In the genomic region with DNA sequence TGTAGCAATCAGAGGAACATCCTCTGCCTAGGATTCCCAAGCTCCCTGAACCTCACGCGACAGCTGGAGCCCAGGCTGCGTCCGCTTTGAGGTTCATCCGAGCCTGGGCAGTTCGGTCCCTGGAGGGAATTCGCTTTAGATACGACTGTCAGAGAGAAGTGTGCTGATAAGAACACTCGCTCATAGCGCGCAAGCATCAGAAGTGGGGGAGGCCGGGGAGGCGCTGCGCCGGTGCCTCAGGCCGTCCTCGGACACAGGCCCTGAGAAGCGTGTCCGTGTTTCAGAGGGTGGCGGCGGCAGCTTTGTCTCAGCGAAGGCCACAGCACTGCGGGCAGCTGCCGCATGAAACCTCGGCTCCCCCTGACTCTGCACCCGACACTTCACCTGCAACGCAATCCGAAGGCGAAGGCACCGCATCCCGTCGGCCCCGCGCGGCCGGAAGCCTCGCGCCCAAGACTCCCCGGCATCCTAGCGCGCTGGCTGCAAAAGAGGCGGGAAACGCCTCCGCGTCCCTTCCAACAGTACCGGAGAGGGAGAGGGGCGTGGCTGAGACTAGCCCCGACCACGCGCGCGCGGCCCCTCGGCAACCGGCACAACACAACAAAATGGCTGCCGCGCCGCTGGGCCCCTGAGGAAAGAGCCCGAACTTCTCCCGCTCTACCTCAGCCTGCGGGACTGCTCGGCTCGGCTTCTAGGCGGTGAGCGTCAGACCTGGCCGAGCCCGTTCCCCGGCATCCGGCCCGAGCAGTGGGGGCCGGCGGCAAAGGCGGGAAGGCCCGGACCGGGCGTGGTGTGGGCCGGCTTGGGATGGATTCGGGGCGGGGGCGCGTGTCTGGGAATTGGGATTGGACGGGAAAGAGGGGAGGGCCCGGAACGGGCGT, we compare ENCODE assay signal across 8 cellular contexts. TPM values are rescaled to one million over a fixed set of nuclear protein-coding genes. Genes with fewer than 3 reads are reported as not detected.
A peak's percentile ranks its signal among the peaks of the same experiment; 100 is the strongest.
DNase-seq lines count a peak whose midpoint lies in the region; ATAC-seq, FAIRE-seq and TF ChIP-seq lines count a peak whose summit lies in the region.

A gene with protein sequence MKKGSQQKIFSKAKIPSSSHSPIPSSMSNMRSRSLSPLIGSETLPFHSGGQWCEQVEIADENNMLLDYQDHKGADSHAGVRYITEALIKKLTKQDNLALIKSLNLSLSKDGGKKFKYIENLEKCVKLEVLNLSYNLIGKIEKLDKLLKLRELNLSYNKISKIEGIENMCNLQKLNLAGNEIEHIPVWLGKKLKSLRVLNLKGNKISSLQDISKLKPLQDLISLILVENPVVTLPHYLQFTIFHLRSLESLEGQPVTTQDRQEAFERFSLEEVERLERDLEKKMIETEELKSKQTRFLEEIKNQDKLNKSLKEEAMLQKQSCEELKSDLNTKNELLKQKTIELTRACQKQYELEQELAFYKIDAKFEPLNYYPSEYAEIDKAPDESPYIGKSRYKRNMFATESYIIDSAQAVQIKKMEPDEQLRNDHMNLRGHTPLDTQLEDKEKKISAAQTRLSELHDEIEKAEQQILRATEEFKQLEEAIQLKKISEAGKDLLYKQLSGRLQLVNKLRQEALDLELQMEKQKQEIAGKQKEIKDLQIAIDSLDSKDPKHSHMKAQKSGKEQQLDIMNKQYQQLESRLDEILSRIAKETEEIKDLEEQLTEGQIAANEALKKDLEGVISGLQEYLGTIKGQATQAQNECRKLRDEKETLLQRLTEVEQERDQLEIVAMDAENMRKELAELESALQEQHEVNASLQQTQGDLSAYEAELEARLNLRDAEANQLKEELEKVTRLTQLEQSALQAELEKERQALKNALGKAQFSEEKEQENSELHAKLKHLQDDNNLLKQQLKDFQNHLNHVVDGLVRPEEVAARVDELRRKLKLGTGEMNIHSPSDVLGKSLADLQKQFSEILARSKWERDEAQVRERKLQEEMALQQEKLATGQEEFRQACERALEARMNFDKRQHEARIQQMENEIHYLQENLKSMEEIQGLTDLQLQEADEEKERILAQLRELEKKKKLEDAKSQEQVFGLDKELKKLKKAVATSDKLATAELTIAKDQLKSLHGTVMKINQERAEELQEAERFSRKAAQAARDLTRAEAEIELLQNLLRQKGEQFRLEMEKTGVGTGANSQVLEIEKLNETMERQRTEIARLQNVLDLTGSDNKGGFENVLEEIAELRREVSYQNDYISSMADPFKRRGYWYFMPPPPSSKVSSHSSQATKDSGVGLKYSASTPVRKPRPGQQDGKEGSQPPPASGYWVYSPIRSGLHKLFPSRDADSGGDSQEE (N-terminal part only) (plus strand): TSS at position 586 of the 881 bp plus-strand sequence. CDS start 13,372 bp downstream, outside the sequence.

- H3K4me3 ChIP-seq in Loucy (ENCODE audit: low read length, poor library complexity, severe bottlenecking) = peak within 1 kb of the TSS; percentile 91

- no peaks in the 10 kb centered on the region for H3K9me3 Mint-ChIP-seq in naive thymus-derived CD8-positive, alpha-beta T cell
- H3K9me3 Mint-ChIP-seq in stimulated activated naive B cell treated with anti-CD40 and anti-IgM and Interleukin-4, amounts not matched to agents 10 μg/mL and 1 μg/mL and 100 μg/mL, for 72 hours = peaks cover 0 to 5% of the 10 kb centered on the region in 2 donors

- peak within 1 kb of the TSS; percentile 86 to 100 (median 96) for H3K27ac Mint-ChIP-seq in naive thymus-derived CD8-positive, alpha-beta T cell
- peak within 1 kb of the TSS; percentile 100 for H3K27ac Mint-ChIP-seq in stimulated activated naive B cell treated with anti-CD40 and anti-IgM and Interleukin-4, amounts not matched to agents 10 μg/mL and 1 μg/mL and 100 μg/mL, for 72 hours

- peak within 1 kb of the TSS; percentile 93 to 100 (median 99) for H3K4me3 Mint-ChIP-seq in naive thymus-derived CD8-positive, alpha-beta T cell
- H3K4me3 Mint-ChIP-seq in stimulated activated naive B cell treated with anti-CD40 and anti-IgM and Interleukin-4, amounts not matched to agents 10 μg/mL and 1 μg/mL and 100 μg/mL, for 72 hours = peak within 1 kb of the TSS; percentile 98 to 100

- H3K27me3 ChIP-seq in Loucy (ENCODE audit: insufficient read depth, low read length, poor library complexity, severe bottlenecking) = no peaks in the 10 kb centered on the region

- peak; percentile 87 for FAIRE-seq in H54 (lab: Jason Lieb, UNC)

- H3K27me3 Mint-ChIP-seq in naive thymus-derived CD8-positive, alpha-beta T cell = no peaks in the 10 kb centered on the region
- no peaks in the 10 kb centered on the region for H3K27me3 Mint-ChIP-seq in stimulated activated naive B cell treated with anti-CD40 and anti-IgM and Interleukin-4, amounts not matched to agents 10 μg/mL and 1 μg/mL and 100 μg/mL, for 72 hours

- peak within 1 kb of the TSS; percentile 80 for H3K4me2 ChIP-seq in Loucy (ENCODE audit: low read depth, low read length, poor library complexity, severe bottlenecking)

- POLR2A ChIA-PET in RWPE1 (lab: Yijun Ruan, JAX; ENCODE audit: low non-redundant PET) = interaction anchor here (0.7 kb wide), 1 partner anchor 54 kb away, joined by 3 read pairs; no protein-coding TSS in a partner anchor
- POLR2A ChIA-PET in naive thymus-derived CD8-positive, alpha-beta T cell (lab: Charles Lee) = interaction anchor here (0.7 to 2.4 kb wide), 4 partner anchors 47 to 207 kb away, joined by 3 to 10 read pairs (median 4); no protein-coding TSS in a partner anchor

- TF ChIP-seq CTCF in Loucy (conservative IDR thresholded peaks at IDR 0.05; ENCODE audit: low read length) = no peak
- TF ChIP-seq CTCF in RWPE1 (conservative IDR thresholded peaks at IDR 0.05; ENCODE audit: low read depth) = no peak

- peak within 1 kb of the TSS; percentile 98 for H3K27ac ChIP-seq in RWPE1

- H3K4me1 ChIP-seq in Loucy (ENCODE audit: insufficient read depth, low read length, poor library complexity, severe bottlenecking) = peaks cover 57% of the 10 kb centered on the region

- no peaks in the 10 kb centered on the region for H3K36me3 ChIP-seq in Loucy (ENCODE audit: insufficient read depth, low read length)

- peak within 1 kb of the TSS; percentile 94 for H3K9ac ChIP-seq in Loucy (ENCODE audit: low read depth, low read length, poor library complexity, severe bottlenecking)

- H4K20me1 ChIP-seq in Loucy (ENCODE audit: insufficient read depth, low read length, poor library complexity, severe bottlenecking) = peaks cover 26% of the 10 kb centered on the region

- DNase-seq in EH (ENCODE audit: low read depth) = peak; percentile 90
- DNase-seq in H54 (ENCODE audit: insufficient read length, low spot score) = peak; percentile 96
- DNase-seq in RWPE1 (ENCODE audit: low spot score) = peak; percentile 95
- peak; percentile 64 to 79 for DNase-seq in activated T-helper 1 cell treated with anti-CD3 and anti-CD28 coated beads, Interleukin-2, amount 50 U/mL, for 16 hours (ENCODE audit: low read depth in 1 of 2, low spot score in 1 of 2)
- DNase-seq in fibroblast of gingiva (ENCODE audit: low read depth) = peak; percentile 85
- peak; percentile 69 to 91 (median 79) for DNase-seq in naive thymus-derived CD8-positive, alpha-beta T cell
- DNase-seq in stimulated activated naive B cell treated with anti-CD40 and anti-IgM and Interleukin-4, amounts not matched to agents 10 μg/mL and 1 μg/mL and 100 μg/mL, for 72 hours = peak; percentile 88

- peak within 1 kb of the TSS; percentile 94 for H2AFZ ChIP-seq in Loucy (ENCODE audit: low read length)

- H3K9me2 ChIP-seq in Loucy (replicated peaks; ENCODE audit: low read depth, low read length) = no peaks in the 10 kb centered on the region

- TF ChIP-seq POLR2A in H54 (IDR thresholded peaks at IDR 0.05; ENCODE audit: low read depth, low read length) = peak; percentile 88

- CTCF ChIA-PET in RWPE1 (lab: Yijun Ruan, JAX) = interaction anchor here (0.6 to 1.0 kb wide), 2 partner anchors 49 to 93 kb away, joined by 3 to 4 read pairs; no protein-coding TSS in a partner anchor

- H3K9me3 ChIP-seq in Loucy (ENCODE audit: insufficient read depth, low read depth, low read length) = no peaks in the 10 kb centered on the region

- H3F3A ChIP-seq in Loucy (ENCODE audit: low read depth) = peaks cover 5% of the 10 kb centered on the region; the same call in 1 of the 2 replicates

- no peaks in the 10 kb centered on the region for H3K36me3 Mint-ChIP-seq in naive thymus-derived CD8-positive, alpha-beta T cell
- peaks cover 2 to 7% of the 10 kb centered on the region in 2 donors for H3K36me3 Mint-ChIP-seq in stimulated activated naive B cell treated with anti-CD40 and anti-IgM and Interleukin-4, amounts not matched to agents 10 μg/mL and 1 μg/mL and 100 μg/mL, for 72 hours

- ATAC-seq in naive thymus-derived CD8-positive, alpha-beta T cell = peak; percentile 84
- ATAC-seq in stimulated activated naive B cell treated with anti-CD40 and anti-IgM and Interleukin-4, amounts not matched to agents 10 μg/mL and 1 μg/mL and 100 μg/mL, for 72 hours (replicated peaks) = peak; percentile 76 to 79

- H3K79me2 ChIP-seq in Loucy (ENCODE audit: insufficient read depth, low read length) = peaks cover 64% of the 10 kb centered on the region

- H3K4me1 Mint-ChIP-seq in naive thymus-derived CD8-positive, alpha-beta T cell = peaks cover 26 to 65% (median 51%) of the 10 kb centered on the region in 4 donors
- H3K4me1 Mint-ChIP-seq in stimulated activated naive B cell treated with anti-CD40 and anti-IgM and Interleukin-4, amounts not matched to agents 10 μg/mL and 1 μg/mL and 100 μg/mL, for 72 hours = peaks cover 28 to 67% of the 10 kb centered on the region in 2 donors

RNA-seq across cellular contexts. Expression of the gene that starts here (rescaled TPM):
- 100 to 1,000 TPM; 112 to 115 TPM for total RNA-seq in naive thymus-derived CD8-positive, alpha-beta T cell
- polyA plus RNA-seq in naive thymus-derived CD8-positive, alpha-beta T cell = 10 to 100 TPM in 2 of 3 donors, 1 to 10 TPM in 1; 6.5 to 20.6 (median 11.3) TPM

Comparison
In these comparisons a context has a peak if more than half of its experiments do, and no peak if none do; other contexts are left out.
1. Peak in every context shown above with its lines: DNase-seq, ATAC-seq, H3K4me3 ChIP-seq and H3K27ac ChIP-seq.